Comparison of ENCODE assay signal across 8 cellular contexts in genomic region chr16:31507929-31508705, GRCh38. TPM values are rescaled to one million over a fixed set of nuclear protein-coding genes. Genes with fewer than 3 reads are reported as not detected.
DNase-seq lines count a peak whose midpoint lies in the region; ATAC-seq and TF ChIP-seq lines count a peak whose summit lies in the region.

TSS of gene RUSF1 (minus strand) at chr16:31508391. CDS start at chr16:31508373, 18 bp downstream.

- H3K36me3 ChIP-seq in DOHH2 (ENCODE audit: control insufficient read depth, low read length) (peaks cover 6% of the 10 kb centered on the region; the same call in 1 of the 2 replicates), KMS-11 (ENCODE audit: insufficient read depth) (0 out of 2 replicates have a peak, but pooled peaks cover 2% of the 10 kb centered on the region)

- peak; percentile 80 for ATAC-seq in GM21737 (IDR thresholded peaks at IDR 0.05; ENCODE audit: unreplicated experiment)

- POLR2A ChIA-PET in RWPE1 (lab: Yijun Ruan, JAX; ENCODE audit: low non-redundant PET), result interaction anchor here (0.5 to 1.1 kb wide), 3 partner anchors 17 to 205 kb away, joined by 3 to 4 read pairs (median 4); a partner anchor contains a TSS

- H4K20me1 ChIP-seq in DOHH2 (ENCODE audit: control insufficient read depth, insufficient read depth, low read depth, low read length) (peaks cover 2% of the 10 kb centered on the region; the same call in 1 of the 2 replicates), KMS-11 (ENCODE audit: insufficient read depth) (no peaks in the 10 kb centered on the region)

- peaks cover 9% of the 10 kb centered on the region for H3K9me3 ChIP-seq in DOHH2 (ENCODE audit: control insufficient read depth, insufficient read depth, low read length)

- peaks cover 23% of the 10 kb centered on the region for H3K27me3 Mint-ChIP-seq in nephron progenitor cell (ENCODE audit: low read depth, poor library complexity)
- no peaks in the 10 kb centered on the region for H3K27me3 Mint-ChIP-seq in stimulated activated naive CD8-positive, alpha-beta T cell treated with anti-CD3 and anti-CD28 coated beads, Interleukin-15, Interleukin-2, amounts not matched to agents 100 ng/mL and 50 ng/mL, for 24 hours

- peaks cover 33% of the 10 kb centered on the region for H3K4me1 ChIP-seq in DOHH2 (ENCODE audit: control insufficient read depth, low read length)
- peaks cover 21% of the 10 kb centered on the region for H3K4me1 ChIP-seq in KMS-11 (ENCODE audit: low read depth, poor library complexity, severe bottlenecking)

- peak within 1 kb of the TSS; percentile 84 for H3K9ac ChIP-seq in KMS-11

- H3K4me3 Mint-ChIP-seq in nephron progenitor cell, result peak within 1 kb of the TSS; percentile 89
- peak within 1 kb of the TSS; percentile 92 for H3K4me3 Mint-ChIP-seq in stimulated activated naive CD8-positive, alpha-beta T cell treated with anti-CD3 and anti-CD28 coated beads, Interleukin-15, Interleukin-2, amounts not matched to agents 100 ng/mL and 50 ng/mL, for 24 hours

- H3K4me3 ChIP-seq in DOHH2 (ENCODE audit: low read length), result peak within 1 kb of the TSS; percentile 96
- H3K4me3 ChIP-seq in KMS-11 (IDR thresholded peaks at IDR 0.05; ENCODE audit: insufficient read depth, low read depth, low read length), result no peak within 1 kb of the TSS
- H3K4me3 ChIP-seq in fibroblast of the aortic adventitia (ENCODE audit: low read depth, low read length), result peak within 1 kb of the TSS; percentile 94

- no peaks in the 10 kb centered on the region for H3K9me3 Mint-ChIP-seq in nephron progenitor cell
- no peaks in the 10 kb centered on the region for H3K9me3 Mint-ChIP-seq in stimulated activated naive CD8-positive, alpha-beta T cell treated with anti-CD3 and anti-CD28 coated beads, Interleukin-15, Interleukin-2, amounts not matched to agents 100 ng/mL and 50 ng/mL, for 24 hours

- DNase-seq in RWPE1 (ENCODE audit: low spot score), result peak; percentile 71
- DNase-seq in activated T-helper 9 cell treated with anti-CD3 and anti-CD28 coated beads, Interleukin-2, amount 50 U/mL, for 16 hours (ENCODE audit: low read depth), result peak; percentile 72
- DNase-seq in fibroblast of the aortic adventitia (ENCODE audit: low read depth), result peak; percentile 85
- peak; percentile 92 for DNase-seq in nephron progenitor cell

- H3F3A ChIP-seq in DOHH2 (ENCODE audit: control insufficient read depth, insufficient read depth), result peaks cover 7% of the 10 kb centered on the region

- TF ChIP-seq CTCF in DOHH2 (IDR thresholded peaks at IDR 0.05; ENCODE audit: low read depth, low read length, poor library complexity, severe bottlenecking) (no peak), KMS-11 (conservative IDR thresholded peaks at IDR 0.05; ENCODE audit: low read depth, low read length) (no peak), RWPE1 (conservative IDR thresholded peaks at IDR 0.05; ENCODE audit: low read depth) (no peak), fibroblast of the aortic adventitia (IDR thresholded peaks at IDR 0.05; ENCODE audit: insufficient read depth, low read length) (no peak), nephron progenitor cell (IDR thresholded peaks at IDR 0.05) (no peak)

- H3K27ac ChIP-seq in DOHH2 (ENCODE audit: low read depth, low read length) (peak within 1 kb of the TSS; percentile 7; the same call in 1 of the 2 replicates), KMS-11 (peak within 1 kb of the TSS; percentile 67), RWPE1 (peak within 1 kb of the TSS; percentile 80)

- H3K27me3 ChIP-seq in DOHH2 (ENCODE audit: control insufficient read depth, low read length) (no peaks in the 10 kb centered on the region), KMS-11 (ENCODE audit: insufficient read depth, low read depth) (no peaks in the 10 kb centered on the region)

- H3K4me1 Mint-ChIP-seq in nephron progenitor cell, result peaks cover 25% of the 10 kb centered on the region
- H3K4me1 Mint-ChIP-seq in stimulated activated naive CD8-positive, alpha-beta T cell treated with anti-CD3 and anti-CD28 coated beads, Interleukin-15, Interleukin-2, amounts not matched to agents 100 ng/mL and 50 ng/mL, for 24 hours (ENCODE audit: low read depth), result peaks cover 48% of the 10 kb centered on the region

- no peaks in the 10 kb centered on the region for H3K9me2 ChIP-seq in DOHH2 (replicated peaks; ENCODE audit: control insufficient read depth, low read length)

- CTCF ChIA-PET in RWPE1 (lab: Yijun Ruan, JAX), result interaction anchor here (0.5 kb wide), 1 partner anchor 358 kb away, joined by 3 read pairs; no protein-coding TSS in a partner anchor

- peak within 1 kb of the TSS; percentile 75 for H2AFZ ChIP-seq in KMS-11 (ENCODE audit: low read depth)

- H3K36me3 Mint-ChIP-seq in nephron progenitor cell (ENCODE audit: low read depth), result no peaks in the 10 kb centered on the region
- H3K36me3 Mint-ChIP-seq in stimulated activated naive CD8-positive, alpha-beta T cell treated with anti-CD3 and anti-CD28 coated beads, Interleukin-15, Interleukin-2, amounts not matched to agents 100 ng/mL and 50 ng/mL, for 24 hours (ENCODE audit: low read depth), result peaks cover 9% of the 10 kb centered on the region

- H3K4me2 ChIP-seq in DOHH2 (ENCODE audit: low read length), result peak within 1 kb of the TSS; percentile 85
- H3K4me2 ChIP-seq in KMS-11, result peak within 1 kb of the TSS; percentile 83

- H3K27ac Mint-ChIP-seq in nephron progenitor cell, result peak within 1 kb of the TSS; percentile 95
- peak within 1 kb of the TSS; percentile 98 for H3K27ac Mint-ChIP-seq in stimulated activated naive CD8-positive, alpha-beta T cell treated with anti-CD3 and anti-CD28 coated beads, Interleukin-15, Interleukin-2, amounts not matched to agents 100 ng/mL and 50 ng/mL, for 24 hours

- H3K79me2 ChIP-seq in DOHH2 (ENCODE audit: control insufficient read depth, low read length) (peaks cover 20% of the 10 kb centered on the region), KMS-11 (ENCODE audit: insufficient read depth, low read depth) (peaks cover 26% of the 10 kb centered on the region)

RNA-seq across cellular contexts. Expression of gene RUSF1, which starts in this region (rescaled TPM):
- 45.5 and 50.0 TPM in 2 replicates for total RNA-seq in fibroblast of the aortic adventitia (ENCODE audit: low replicate concordance)

Comparison
In these comparisons a context has a peak if more than half of its experiments do, and no peak if none do; other contexts are left out.
1. H3K27ac ChIP-seq: peak in every context shown above with its lines; median percentile 80 in RWPE1; 67 in KMS-11; 7 in DOHH2.